11 cellular contexts compared by ENCODE assay signal in the genomic region with DNA sequence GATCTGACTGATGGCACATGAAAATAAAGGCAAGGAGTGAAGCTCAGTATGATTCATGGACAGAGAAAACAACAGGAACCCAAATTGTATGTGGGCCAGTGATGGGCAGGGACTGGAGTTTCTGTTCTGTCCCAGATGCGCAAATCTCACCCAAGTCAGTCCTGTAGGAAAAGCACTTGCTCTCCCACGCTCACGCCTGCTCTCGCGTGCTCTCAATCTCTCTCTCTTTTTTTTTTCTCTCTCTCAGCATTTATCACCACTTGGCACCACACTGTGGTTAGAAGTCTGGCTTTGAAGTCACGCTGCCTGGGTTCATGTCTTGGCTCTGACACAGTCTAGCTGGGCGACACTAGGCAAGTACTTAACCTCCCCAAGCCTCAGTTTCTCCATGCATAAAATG.
DNase-seq lines count a peak whose midpoint lies in the region; ATAC-seq and TF ChIP-seq lines count a peak whose summit lies in the region.
"Had no signal": no experiment of that assay in that cellular context is flagged by ENCODE, and none has a peak within 500 bp of the region (broad histone marks: within the 10 kb centered on the region; RNA-seq: fewer than 3 reads in every experiment).

No MANE protein-coding gene starts in this region.

- H3K9me3 ChIP-seq in CD4-positive, CD25-positive, alpha-beta regulatory T cell (ENCODE audit: control insufficient read depth in 2 of 2, low read length in 2 of 2): no peaks in the 10 kb centered on the region
- H3K9me3 ChIP-seq in ascending aorta: no peaks in the 10 kb centered on the region
- H3K9me3 ChIP-seq: transverse colon had no signal

- H3K4me3 Mint-ChIP-seq in CD4-positive, CD25-positive, alpha-beta regulatory T cell: peak overlapping the region in 2 of 4 donors; percentile 5 to 47
- H3K4me3 Mint-ChIP-seq: nephron had no signal

- peak in 1 of 2 donors; percentile 57 for ATAC-seq in CD4-positive, CD25-positive, alpha-beta regulatory T cell (ENCODE audit: low read depth in 2 of 2)
- no peak for ATAC-seq in GM21526 (IDR thresholded peaks at IDR 0.05; ENCODE audit: low FRiP score, unreplicated experiment)
- no peak for ATAC-seq in GM19395 (IDR thresholded peaks at IDR 0.05; ENCODE audit: unreplicated experiment)

- no peaks in the 10 kb centered on the region for H3K27me3 Mint-ChIP-seq in CD4-positive, CD25-positive, alpha-beta regulatory T cell

- H3K27ac Mint-ChIP-seq in CD4-positive, CD25-positive, alpha-beta regulatory T cell: no peak overlapping the region
- H3K27ac Mint-ChIP-seq: nephron had no signal

- H3K4me1 ChIP-seq in CD4-positive, CD25-positive, alpha-beta regulatory T cell (ENCODE audit: control insufficient read depth, insufficient read depth, low read length, poor library complexity, severe bottlenecking): peaks cover 8% of the 10 kb centered on the region
- peaks cover 0 to 47% of the 10 kb centered on the region in 2 donors for H3K4me1 ChIP-seq in ascending aorta
- H3K4me1 ChIP-seq: transverse colon had no signal

- H3K27me3 ChIP-seq in CD4-positive, CD25-positive, alpha-beta regulatory T cell (ENCODE audit: control insufficient read depth, insufficient read depth, low read length): no peaks in the 10 kb centered on the region
- H3K27me3 ChIP-seq in ascending aorta: no peaks in the 10 kb centered on the region
- H3K27me3 ChIP-seq: transverse colon had no signal

- H3K36me3 ChIP-seq in CD4-positive, CD25-positive, alpha-beta regulatory T cell (ENCODE audit: control insufficient read depth, insufficient read depth, low read length): no peaks in the 10 kb centered on the region
- no peaks in the 10 kb centered on the region for H3K36me3 ChIP-seq in ascending aorta
- H3K36me3 ChIP-seq: transverse colon had no signal

- intact Hi-C loops in ascending aorta (cut with DNase I): loop anchor here (2.0 kb wide), 1 partner anchor 45 kb away; no protein-coding TSS in a partner anchor

- peak overlapping the region; percentile 8 for H3K4me3 ChIP-seq in CD4-positive, CD25-positive, alpha-beta regulatory T cell (ENCODE audit: low read depth, low read length)
- H3K4me3 ChIP-seq in ascending aorta: no peak overlapping the region
- H3K4me3 ChIP-seq: transverse colon had no signal

- peaks cover 17% of the 10 kb centered on the region for H3K36me3 Mint-ChIP-seq in CD4-positive, CD25-positive, alpha-beta regulatory T cell

- DNase-seq in CD4-positive, CD25-positive, alpha-beta regulatory T cell: peak in 2 of 3 donors; percentile 5 to 52
- DNase-seq in LHCN-M2 (ENCODE audit: low read depth): peak; percentile 47
- DNase-seq in ascending aorta (ENCODE audit: low spot score in 2 of 2): peak in 1 of 2 donors; percentile 63
- peak; percentile 52 for DNase-seq in occipital lobe (lab: John Stamatoyannopoulos, UW)
- DNase-seq in SK-N-DZ (ENCODE audit: low spot score): no peak
- no peak for DNase-seq in HuH-7 (ENCODE audit: low spot score)
- DNase-seq: NCI-H2171, transverse colon had no signal

- no peak for TF ChIP-seq CTCF in ascending aorta (IDR thresholded peaks at IDR 0.05)

- no peaks in the 10 kb centered on the region for H3K9me3 Mint-ChIP-seq in CD4-positive, CD25-positive, alpha-beta regulatory T cell
- H3K9me3 Mint-ChIP-seq: nephron had no signal

- peaks cover 5 to 33% (median 19%) of the 10 kb centered on the region in 4 donors for H3K4me1 Mint-ChIP-seq in CD4-positive, CD25-positive, alpha-beta regulatory T cell

- H3K27ac ChIP-seq in CD4-positive, CD25-positive, alpha-beta regulatory T cell (ENCODE audit: insufficient read depth, low read length, poor library complexity, severe bottlenecking): no peak overlapping the region
- H3K27ac ChIP-seq in ascending aorta: peak overlapping the region; percentile 14 to 74
- H3K27ac ChIP-seq: transverse colon had no signal

Comparison
In these comparisons a context has a peak if more than half of its experiments do, and no peak if none do; other contexts are left out.
1. DNase-seq: peak in CD4-positive, CD25-positive, alpha-beta regulatory T cell (2 of 3), LHCN-M2 (single experiment) and occipital lobe (single experiment); none in SK-N-DZ (single experiment) and HuH-7 (single experiment).